ENCODE assay signal across 9 cellular contexts in the genomic region with DNA sequence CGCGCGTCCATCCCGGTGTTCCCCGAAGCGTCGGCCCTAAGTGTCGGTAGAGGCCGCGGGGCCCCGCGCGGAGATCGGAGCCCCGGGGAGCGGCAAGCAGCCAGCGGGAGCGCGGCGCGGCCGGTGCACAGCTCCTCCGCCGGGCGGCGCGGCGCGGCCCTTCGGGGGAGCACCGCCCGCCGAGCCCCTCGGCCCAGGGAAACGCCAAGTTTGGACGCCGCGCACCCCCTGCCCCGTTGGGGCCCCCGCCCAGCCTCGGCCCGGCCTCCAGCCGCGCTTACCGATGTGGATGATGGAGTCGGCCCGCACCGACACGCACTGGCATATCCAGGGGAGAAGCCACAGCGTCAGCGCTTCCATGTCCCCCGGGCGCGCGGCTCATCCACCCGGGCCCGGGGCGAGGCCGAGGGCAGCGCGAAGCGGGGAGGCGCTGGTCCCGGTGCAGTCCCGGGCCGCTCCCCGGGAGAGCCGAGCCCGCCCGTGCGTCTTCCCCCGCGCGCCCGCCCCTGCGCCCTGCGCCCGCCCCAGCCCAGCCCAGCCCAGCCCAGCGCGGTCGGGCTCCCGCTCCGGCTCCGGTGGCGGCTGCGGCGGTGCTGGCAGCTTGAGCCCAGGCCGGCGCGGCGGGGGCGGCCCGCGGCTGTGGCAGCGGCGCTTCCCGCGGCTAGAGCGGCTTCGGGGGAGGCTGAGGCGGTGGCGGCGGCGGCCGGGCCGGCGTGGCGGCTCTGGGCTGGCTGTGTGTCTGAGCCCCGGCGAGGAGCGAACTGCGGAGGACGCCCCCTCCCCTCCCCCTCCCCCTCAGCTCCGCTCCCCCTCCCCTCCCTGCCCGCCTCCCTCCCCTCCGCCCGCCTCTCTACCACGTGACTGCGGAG. TPM values are rescaled to one million over a fixed set of nuclear protein-coding genes. Genes with fewer than 3 reads are reported as not detected.
DNase-seq lines count a peak whose midpoint lies in the region; TF ChIP-seq lines count a peak whose summit lies in the region.
"Had no signal": no experiment of that assay in that cellular context is flagged by ENCODE, and none has a peak within 500 bp of the region (broad histone marks: within the 10 kb centered on the region; RNA-seq: fewer than 3 reads in every experiment).

TSS of gene GRID1 (minus strand) at position 763 of the 869 bp plus-strand sequence.

- H3K27me3 ChIP-seq in Caco-2 (replicated peaks; ENCODE audit: control insufficient read depth, insufficient read depth, low read length) (no peaks in the 10 kb centered on the region), H7 (ENCODE audit: control insufficient read depth, insufficient read depth, low read length) (peaks cover 90% of the 10 kb centered on the region), SK-N-SH (ENCODE audit: insufficient read depth) (peaks cover 28% of the 10 kb centered on the region), mucosa of rectum (ENCODE audit: control insufficient read depth in 2 of 2, insufficient read depth in 2 of 2, low read length in 2 of 2) (peaks cover 32 to 68% of the 10 kb centered on the region in 2 donors)

- no peak for TF ChIP-seq EP300 in SK-N-SH (IDR thresholded peaks at IDR 0.05; ENCODE audit: borderline replicate concordance in 1 of 2, low read depth in 1 of 2, low read length in 1 of 2)

- H3K4me3 ChIP-seq in Caco-2 (ENCODE audit: low read depth, low read length): peak within 1 kb of the TSS; percentile 63
- H3K4me3 ChIP-seq in H7 (ENCODE audit: insufficient read depth, low read depth, low read length): peak within 1 kb of the TSS; percentile 47
- H3K4me3 ChIP-seq in SK-N-SH (ENCODE audit: low read depth in 2 of 2, low read length in 1 of 2): peak within 1 kb of the TSS; percentile 49 to 51; a peak in 3 of 4 replicates
- H3K4me3 ChIP-seq in epithelial cell of esophagus (ENCODE audit: low read length): no peak within 1 kb of the TSS
- H3K4me3 ChIP-seq in mucosa of rectum (ENCODE audit: low read length in 2 of 2): peak within 1 kb of the TSS; percentile 41 to 55
- H3K4me3 ChIP-seq in urinary bladder (ENCODE audit: low read depth, low read length): peak within 1 kb of the TSS; percentile 54

- intact Hi-C loops in Caco-2 (cut with micrococcal nuclease; ENCODE audit: unreplicated experiment): no loop called here

- H3K4me2 ChIP-seq in SK-N-SH: peak within 1 kb of the TSS; percentile 66; the same call in 1 of the 2 replicates

- WGBS in SK-N-SH (ENCODE audit: low lambda C conversion rate): 7% methylated on average over 6 of the region's 119 CpGs
- under 1% methylated on average over 113 of the region's 119 CpGs for WGBS in urinary bladder

- no peaks in the 10 kb centered on the region for H3K79me2 ChIP-seq in SK-N-SH (ENCODE audit: insufficient read depth)

- no peak for TF ChIP-seq RAD21 in SK-N-SH (IDR thresholded peaks at IDR 0.05; ENCODE audit: low read length)

- no peaks in the 10 kb centered on the region for H3K9me2 ChIP-seq in SK-N-SH

- H3K9me3 ChIP-seq in Caco-2: no peaks in the 10 kb centered on the region
- no peaks in the 10 kb centered on the region for H3K9me3 ChIP-seq in SK-N-SH
- H3K9me3 ChIP-seq in mucosa of rectum (ENCODE audit: control insufficient read depth in 2 of 2, low read length in 2 of 2): no peaks in the 10 kb centered on the region

- 0 out of 2 replicates have a peak within 1 kb of the TSS, but pooled peaks have one; percentile 51 for H2AFZ ChIP-seq in SK-N-SH (ENCODE audit: low read depth)

- H3K4me1 ChIP-seq in Caco-2 (peaks cover 26% of the 10 kb centered on the region), SK-N-SH (ENCODE audit: control insufficient read depth in 1 of 2, insufficient read depth in 2 of 2, low read depth in 1 of 2, low read length in 1 of 2) (peaks cover 0 to 15% of the 10 kb centered on the region in 2 experiments; a peak in 1 of 4 replicates), mucosa of rectum (ENCODE audit: control insufficient read depth in 2 of 2, insufficient read depth in 2 of 2, low read length in 2 of 2) (peaks cover 0 to 3% of the 10 kb centered on the region in 2 donors), urinary bladder (ENCODE audit: insufficient read depth) (peaks cover 4% of the 10 kb centered on the region)

- no peak for TF ChIP-seq CTCF in Caco-2 (IDR thresholded peaks at IDR 0.05; ENCODE audit: insufficient read depth in 1 of 2, low read depth in 1 of 2, low read length in 1 of 2, severe bottlenecking in 1 of 2, unreplicated experiment in 1 of 2)
- TF ChIP-seq CTCF in SK-N-SH (IDR thresholded peaks at IDR 0.05): no peak
- TF ChIP-seq CTCF in epithelial cell of esophagus (IDR thresholded peaks at IDR 0.05; ENCODE audit: insufficient read depth, low read depth, low read length, missing control alignments): no peak

- CTCF ChIA-PET in Caco-2 (lab: Charles Lee) (interaction anchor here (0.6 to 2.6 kb wide), 3 partner anchors 17 to 319 kb away, joined by 3 to 15 read pairs (median 3); no protein-coding TSS in a partner anchor), SK-N-SH (lab: Yijun Ruan, JAX) (interaction anchor here (1.1 to 12.7 kb wide), 4 partner anchors 10 to 584 kb away, joined by 3 to 191 read pairs (median 12); no protein-coding TSS in a partner anchor)

- H3K4me1 Mint-ChIP-seq in Caco-2 (ENCODE audit: low read depth, unreplicated experiment): peaks cover 9% of the 10 kb centered on the region

- H3K9ac ChIP-seq in SK-N-SH: no peak within 1 kb of the TSS
- no peak within 1 kb of the TSS for H3K9ac ChIP-seq in mucosa of rectum (ENCODE audit: low read depth in 1 of 2, low read length in 2 of 2)

- H3K27ac ChIP-seq in SK-N-SH (ENCODE audit: low read depth in 2 of 2, low read length in 1 of 2) (no peak within 1 kb of the TSS), mucosa of rectum (ENCODE audit: low read depth in 2 of 2, low read length in 2 of 2) (no peak within 1 kb of the TSS), urinary bladder (ENCODE audit: low read depth) (no peak within 1 kb of the TSS)

- peak; percentile 53 to 71 for DNase-seq in Caco-2
- DNase-seq in H7: peak; percentile 98
- DNase-seq in SK-N-SH: peak; percentile 98
- DNase-seq in epithelial cell of esophagus (ENCODE audit: low read depth): peak; percentile 37
- DNase-seq in HCEC 1CT: no peak
- DNase-seq in DMS153 treated with DMSO at 0.1 percent for 48 hours (lab: John Stamatoyannopoulos, UW; ENCODE audit: unreplicated experiment): no peak

- H4K20me1 ChIP-seq in SK-N-SH (ENCODE audit: insufficient read depth): no peaks in the 10 kb centered on the region

- H3K27me3 Mint-ChIP-seq in Caco-2 (ENCODE audit: insufficient read depth, unreplicated experiment): peaks cover 13% of the 10 kb centered on the region

- no peaks in the 10 kb centered on the region for H3K9me3 Mint-ChIP-seq in Caco-2 (ENCODE audit: unreplicated experiment)

- H3K27ac Mint-ChIP-seq in Caco-2 (ENCODE audit: unreplicated experiment): no peak within 1 kb of the TSS

- no TSS peak for BruUV-seq in Caco-2 (replicated peaks; lab: Mats Ljungman, UMichigan)

- H3K36me3 Mint-ChIP-seq in Caco-2 (ENCODE audit: insufficient read depth, unreplicated experiment): no peaks in the 10 kb centered on the region

- POLR2A ChIA-PET in Caco-2 (lab: Charles Lee) (no interaction called here), SK-N-SH (lab: Yijun Ruan, JAX) (interaction anchor here (0.7 to 2.2 kb wide), 4 partner anchors 17 to 34 kb away, joined by 3 to 7 read pairs (median 4); no protein-coding TSS in a partner anchor)

- H3K4me3 Mint-ChIP-seq in Caco-2 (ENCODE audit: unreplicated experiment): peak within 1 kb of the TSS; percentile 69

- no peaks in the 10 kb centered on the region for H3F3A ChIP-seq in SK-N-SH (replicated peaks; ENCODE audit: insufficient read depth)

- H3K36me3 ChIP-seq in Caco-2 (ENCODE audit: control insufficient read depth, insufficient read depth, low read length) (no peaks in the 10 kb centered on the region), H7 (replicated peaks; ENCODE audit: control insufficient read depth, insufficient read depth, low read length) (no peaks in the 10 kb centered on the region), SK-N-SH (replicated peaks in 1 of 2; ENCODE audit: control insufficient read depth in 1 of 2, insufficient read depth in 2 of 2, low read length in 1 of 2) (no peaks in the 10 kb centered on the region), mucosa of rectum (ENCODE audit: control insufficient read depth in 2 of 2, insufficient read depth in 2 of 2, low read length in 2 of 2) (no peaks in the 10 kb centered on the region), urinary bladder (ENCODE audit: insufficient read depth) (no peaks in the 10 kb centered on the region)

TF ChIP-seq in SK-N-SH, 30 proteins besides CTCF, POLR2A, EP300 and RAD21:
- TF ChIP-seq USF1 (IDR thresholded peaks at IDR 0.05; ENCODE audit: borderline replicate concordance, low read depth) (peak; percentile 50; the same call in 1 of the 2 replicates), POLR2AphosphoS5 (IDR thresholded peaks at IDR 0.05; ENCODE audit: low read depth, low read length) (no peak), ZBTB33 (IDR thresholded peaks at IDR 0.05; ENCODE audit: borderline replicate concordance, low read depth) (no peak), GABPA (IDR thresholded peaks at IDR 0.05; ENCODE audit: low read depth) (no peak)

RNA-seq across cellular contexts. Expression of gene GRID1, which starts in this region (rescaled TPM):
- total RNA-seq in Caco-2 (2022) (6.9 and 8.0 TPM in 2 replicates), urinary bladder (3.9 TPM)
- total RNA-seq in H7 (2014; rRNA removed; shearing (Covaris generic)): 0.22 and 0.31 TPM in 2 replicates
- polyA plus RNA-seq in SK-N-SH (2012; rRNA removed) (0.13 and 0.24 TPM in 2 replicates), urinary bladder (2.4 TPM)
- polyA plus RNA-seq in SK-N-SH (2012; cell fraction: cytosol; rRNA removed): 0.10 and 0.29 TPM in 2 replicates
- polyA plus RNA-seq in SK-N-SH (2012; cell fraction: nucleus; rRNA removed): 0.09 and 0.10 TPM in 2 replicates
- total RNA-seq: pulmonary artery endothelial cell had no signal

Comparison
In these comparisons a context has a peak if more than half of its experiments do, and no peak if none do; other contexts are left out.
1. Peak in DNase-seq and H3K4me3 ChIP-seq in H7; RNA of the gene not detected or under 1 TPM.
2. Peak in DNase-seq, H3K4me3 ChIP-seq and H3K4me2 ChIP-seq in SK-N-SH; RNA of the gene not detected or under 1 TPM.
3. DNase-seq: peak in Caco-2 (2 of 2) and epithelial cell of esophagus (single experiment); none in HCEC 1CT (single experiment) and DMS153 treated with DMSO at 0.1 percent for 48 hours (single experiment).